Comparison of ENCODE assay signal across 14 cellular contexts in genomic region chr17:57259817-57260216, GRCh38. TPM values are rescaled to one million over a fixed set of nuclear protein-coding genes. Genes with fewer than 3 reads are reported as not detected.
A peak's percentile ranks its signal among the peaks of the same experiment; 100 is the strongest.
DNase-seq lines count a peak whose midpoint lies in the region; ATAC-seq and TF ChIP-seq lines count a peak whose summit lies in the region.
"Had no signal": no experiment of that assay in that cellular context is flagged by ENCODE, and none has a peak within 500 bp of the region (broad histone marks: within the 10 kb centered on the region; RNA-seq: fewer than 3 reads in every experiment).

No MANE protein-coding gene starts in this region.

- peak overlapping the region in 2 of 8 donors; percentile 17 to 30 for H3K27ac Mint-ChIP-seq in CD8-positive, alpha-beta memory T cell
- H3K27ac Mint-ChIP-seq in activated T-helper 17 cell treated with anti-CD3 and anti-CD28 coated beads, Interleukin-2, amount 50 U/mL, for 72 hours = peak overlapping the region; percentile 95
- peak overlapping the region in 4 of 9 donors; percentile 24 to 28 (median 26) for H3K27ac Mint-ChIP-seq in naive thymus-derived CD4-positive, alpha-beta T cell
- H3K27ac Mint-ChIP-seq: immature natural killer cell had no signal

- 20% methylated on average over 3 of the region's 4 CpGs for WGBS in HUES64

- POLR2A ChIA-PET in CD8-positive, alpha-beta memory T cell (lab: Charles Lee) = no interaction called here
- POLR2A ChIA-PET in naive thymus-derived CD4-positive, alpha-beta T cell (lab: Charles Lee) = no interaction called here
- POLR2A ChIA-PET in RWPE1 (lab: Yijun Ruan, JAX; ENCODE audit: low non-redundant PET) = no interaction called here

- intact Hi-C loops in naive thymus-derived CD4-positive, alpha-beta T cell (cut with micrococcal nuclease) = loop anchor here (5.0 to 10.0 kb wide), 9 partner anchors 147 to 1835 kb away; partner anchors contain the start of genes C17orf67 (in 1 of the 2), COIL (in 1 of the 2), DGKE (in 1 of the 2) and DYNLL2 (in 1 of the 2)

- no peak for DNase-seq in CD8-positive, alpha-beta memory T cell
- no peak for DNase-seq in naive thymus-derived CD4-positive, alpha-beta T cell
- DNase-seq in GM10266 (ENCODE audit: extremely low spot score) (no peak), NCI-H524 (lab: John Stamatoyannopoulos, UW) (no peak), RWPE1 (ENCODE audit: low spot score) (no peak), NCI-H1436 treated with DMSO at 0.1 percent for 48 hours (lab: John Stamatoyannopoulos, UW) (no peak)
- DNase-seq: activated CD4-positive, alpha-beta T cell treated with anti-CD3 and anti-CD28 coated beads, Interleukin-2, amount 50 U/mL, for 48 hours; aorta; DMS79 treated with DMSO at 0.1 percent for 48 hours; erythroblast; immature natural killer cell had no signal

- no peaks in the 10 kb centered on the region for H3K9me3 ChIP-seq in CD8-positive, alpha-beta memory T cell (ENCODE audit: low read length)
- H3K9me3 ChIP-seq in HUES64 (ENCODE audit: insufficient read depth, low read depth, low read length) = no peaks in the 10 kb centered on the region
- H3K9me3 ChIP-seq in naive thymus-derived CD4-positive, alpha-beta T cell (ENCODE audit: control insufficient read depth in 2 of 3, low read length in 3 of 3) = no peaks in the 10 kb centered on the region

- peaks cover 69 to 82% (median 79%) of the 10 kb centered on the region in 3 donors for H3K4me1 Mint-ChIP-seq in CD8-positive, alpha-beta memory T cell
- peaks cover 38% of the 10 kb centered on the region for H3K4me1 Mint-ChIP-seq in activated T-helper 17 cell treated with anti-CD3 and anti-CD28 coated beads, Interleukin-2, amount 50 U/mL, for 72 hours
- peaks cover 33 to 78% (median 73%) of the 10 kb centered on the region in 7 donors for H3K4me1 Mint-ChIP-seq in naive thymus-derived CD4-positive, alpha-beta T cell

- peaks cover 0 to 4% of the 10 kb centered on the region in 2 donors for H3K27me3 Mint-ChIP-seq in CD8-positive, alpha-beta memory T cell
- no peaks in the 10 kb centered on the region for H3K27me3 Mint-ChIP-seq in activated T-helper 17 cell treated with anti-CD3 and anti-CD28 coated beads, Interleukin-2, amount 50 U/mL, for 72 hours
- H3K27me3 Mint-ChIP-seq in naive thymus-derived CD4-positive, alpha-beta T cell = peaks cover 0 to 2% (median 0%) of the 10 kb centered on the region in 5 donors

- no peaks in the 10 kb centered on the region for H3K27me3 ChIP-seq in CD8-positive, alpha-beta memory T cell (ENCODE audit: insufficient read depth, low read length, poor library complexity, severe bottlenecking)
- peaks cover 19% of the 10 kb centered on the region for H3K27me3 ChIP-seq in HUES64 (ENCODE audit: insufficient read depth, low read length)
- H3K27me3 ChIP-seq in naive thymus-derived CD4-positive, alpha-beta T cell (ENCODE audit: control insufficient read depth in 2 of 2, insufficient read depth in 2 of 2, low read length in 2 of 2) = no peaks in the 10 kb centered on the region

- H3K4me3 Mint-ChIP-seq in CD8-positive, alpha-beta memory T cell = peak overlapping the region in 4 of 7 donors; percentile 20 to 98 (median 60)
- H3K4me3 Mint-ChIP-seq in activated T-helper 17 cell treated with anti-CD3 and anti-CD28 coated beads, Interleukin-2, amount 50 U/mL, for 72 hours = peak overlapping the region; percentile 88
- H3K4me3 Mint-ChIP-seq in naive thymus-derived CD4-positive, alpha-beta T cell = peak overlapping the region; percentile 17 to 97 (median 80)

- CTCF ChIA-PET in CD8-positive, alpha-beta memory T cell (lab: Charles Lee) = interaction anchor here (1.3 to 3.2 kb wide), 3 partner anchors 11 to 16 kb away, joined by 3 to 17 read pairs (median 6); no protein-coding TSS in a partner anchor
- CTCF ChIA-PET in naive thymus-derived CD4-positive, alpha-beta T cell (lab: Charles Lee) = interaction anchor here (0.7 to 1.9 kb wide), 3 partner anchors 10 to 19 kb away, joined by 3 to 14 read pairs (median 3); no protein-coding TSS in a partner anchor
- CTCF ChIA-PET in RWPE1 (lab: Yijun Ruan, JAX) = interaction anchor here (0.6 to 1.5 kb wide), 2 partner anchors 17 to 543 kb away, joined by 4 to 8 read pairs; no protein-coding TSS in a partner anchor

- H3K36me3 ChIP-seq in CD8-positive, alpha-beta memory T cell (ENCODE audit: insufficient read depth, low read length) = peaks cover 28% of the 10 kb centered on the region
- H3K36me3 ChIP-seq in HUES64 (ENCODE audit: insufficient read depth, low read length) = peaks cover 45% of the 10 kb centered on the region
- H3K36me3 ChIP-seq in naive thymus-derived CD4-positive, alpha-beta T cell (ENCODE audit: control insufficient read depth in 2 of 3, insufficient read depth in 3 of 3, low read length in 3 of 3) = peaks cover 7 to 37% (median 10%) of the 10 kb centered on the region in 3 experiments

- no peak overlapping the region for H3K4me3 ChIP-seq in CD8-positive, alpha-beta memory T cell (ENCODE audit: low read length)
- peak overlapping the region; percentile 71 for H3K4me3 ChIP-seq in HUES64 (ENCODE audit: low read length)
- H3K4me3 ChIP-seq in naive thymus-derived CD4-positive, alpha-beta T cell (ENCODE audit: low read length) = no peak overlapping the region
- H3K4me3 ChIP-seq: SK-N-MC had no signal

- H3K9me3 Mint-ChIP-seq in CD8-positive, alpha-beta memory T cell = no peaks in the 10 kb centered on the region
- H3K9me3 Mint-ChIP-seq in activated T-helper 17 cell treated with anti-CD3 and anti-CD28 coated beads, Interleukin-2, amount 50 U/mL, for 72 hours = no peaks in the 10 kb centered on the region
- H3K9me3 Mint-ChIP-seq in naive thymus-derived CD4-positive, alpha-beta T cell = no peaks in the 10 kb centered on the region
- H3K9me3 Mint-ChIP-seq: immature natural killer cell had no signal

- TF ChIP-seq CTCF in GM10266 (IDR thresholded peaks at IDR 0.05; ENCODE audit: control insufficient read depth, insufficient read depth, low read depth, missing control alignments) (no peak), RWPE1 (conservative IDR thresholded peaks at IDR 0.05; ENCODE audit: low read depth) (no peak)

- no peak for ATAC-seq in activated T-helper 17 cell treated with anti-CD3 and anti-CD28 coated beads, Interleukin-2, amount 50 U/mL, for 72 hours (replicated peaks)
- ATAC-seq in naive thymus-derived CD4-positive, alpha-beta T cell = no peak

- peaks cover 40% of the 10 kb centered on the region for H3K4me1 ChIP-seq in CD8-positive, alpha-beta memory T cell (ENCODE audit: insufficient read depth, low read length)
- H3K4me1 ChIP-seq in HUES64 (ENCODE audit: insufficient read depth, low read length) = peaks cover 44% of the 10 kb centered on the region
- peaks cover 13 to 35% of the 10 kb centered on the region in 2 donors for H3K4me1 ChIP-seq in naive thymus-derived CD4-positive, alpha-beta T cell (ENCODE audit: control insufficient read depth in 2 of 2, insufficient read depth in 2 of 2, low read length in 2 of 2)

- H3K27ac ChIP-seq in CD8-positive, alpha-beta memory T cell (ENCODE audit: low read depth, low read length) = no peak overlapping the region
- H3K27ac ChIP-seq in HUES64 (ENCODE audit: low read depth, low read length) (peak overlapping the region; percentile 66; the same call in 1 of the 2 replicates), RWPE1 (no peak overlapping the region)
- H3K27ac ChIP-seq in naive thymus-derived CD4-positive, alpha-beta T cell (ENCODE audit: low read depth, low read length) = no peak overlapping the region
- H3K27ac ChIP-seq: SK-N-MC had no signal

- peak overlapping the region; percentile 54 for H3K9ac ChIP-seq in HUES64 (ENCODE audit: low read depth, low read length)

- peaks cover 0 to 76% (median 21%) of the 10 kb centered on the region in 3 donors for H3K36me3 Mint-ChIP-seq in CD8-positive, alpha-beta memory T cell
- H3K36me3 Mint-ChIP-seq in activated T-helper 17 cell treated with anti-CD3 and anti-CD28 coated beads, Interleukin-2, amount 50 U/mL, for 72 hours (ENCODE audit: low read depth) = peaks cover 82% of the 10 kb centered on the region
- peaks cover 17 to 49% (median 37%) of the 10 kb centered on the region in 5 donors for H3K36me3 Mint-ChIP-seq in naive thymus-derived CD4-positive, alpha-beta T cell

RNA-seq across cellular contexts. Expression of gene MSI2, which starts 3.5 kb away (rescaled TPM):
- total RNA-seq in CD8-positive, alpha-beta memory T cell = 10 to 100 TPM; 57.1 to 58.0 TPM
- 2.3 TPM for polyA plus RNA-seq in CD8-positive, alpha-beta memory T cell
- polyA plus RNA-seq in HUES64 (2013, experiment 1 of 2) = 30.7 TPM
- polyA plus RNA-seq in HUES64 (2013, experiment 2 of 2) = 36.8 TPM
- 100 to 1,000 TPM in 1 of 2 donors, 10 to 100 TPM in 1; 96.3 to 128 TPM for total RNA-seq in activated T-helper 17 cell treated with anti-CD3 and anti-CD28 coated beads, Interleukin-2, amount 50 U/mL, for 72 hours
- 100 to 1,000 TPM; 111 to 169 (median 150) TPM for total RNA-seq in naive thymus-derived CD4-positive, alpha-beta T cell
- 1 to 10 TPM; 3.3 to 6.0 TPM for polyA plus RNA-seq in naive thymus-derived CD4-positive, alpha-beta T cell
